Comparison of ENCODE assay signal across 15 cellular contexts in the genomic region with DNA sequence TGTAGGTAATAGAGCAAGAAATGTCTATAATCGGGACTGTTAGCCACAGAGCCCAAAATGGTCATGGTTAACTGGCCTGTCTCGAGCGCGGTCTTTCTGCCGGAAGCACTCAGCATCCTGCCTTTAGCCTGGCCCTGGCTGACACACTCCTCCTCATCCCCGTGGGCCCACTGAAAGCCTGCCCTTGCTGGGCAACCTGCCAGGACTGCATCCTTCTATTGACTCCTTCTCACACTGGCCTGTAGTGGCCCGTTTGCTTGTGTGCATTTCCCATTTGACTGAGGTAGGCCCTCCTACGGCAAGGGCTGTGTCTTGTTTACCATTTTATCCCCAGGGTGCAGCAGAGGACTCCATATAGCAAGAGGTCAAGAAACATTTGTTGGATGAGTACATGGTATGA.
DNase-seq lines count a peak whose midpoint lies in the region; ATAC-seq, FAIRE-seq and TF ChIP-seq lines count a peak whose summit lies in the region.
"Had no signal": no experiment of that assay in that cellular context is flagged by ENCODE, and none has a peak within 500 bp of the region (broad histone marks: within the 10 kb centered on the region; RNA-seq: fewer than 3 reads in every experiment).

No MANE protein-coding gene starts in this region.

- DNase-seq in DMS153 (lab: John Stamatoyannopoulos, UW) (peak; percentile 96), HTR-8/SVneo (ENCODE audit: insufficient read length, low spot score) (no peak), SHP77 (lab: John Stamatoyannopoulos, UW) (peak; percentile 52 to 71), glutamatergic neuron (peak; percentile 45), AG08395 (ENCODE audit: low spot score) (no peak)
- no peak for DNase-seq in activated T-helper 2 cell treated with anti-CD3 and anti-CD28 coated beads, Interferon-gamma antibody, Interleukin-2, Interleukin-4, amounts not matched to agents 10 μg/mL and 5 μg/mL and 100 μg/mL, durations not matched to agents 14 hours and 24 hours and 36 hours (ENCODE audit: low spot score)
- DNase-seq: activated gamma-delta T cell; Kasumi-1; kidney; NCI-H1930; nucleus accumbens; sigmoid colon; stimulated activated CD4-positive, alpha-beta T cell treated with anti-CD3 and anti-CD28 coated beads, Interleukin-4, amount 100 ng/mL, for 24 hours had no signal

- no peak overlapping the region for H3K4me3 Mint-ChIP-seq in glutamatergic neuron (ENCODE audit: unreplicated experiment)
- H3K4me3 Mint-ChIP-seq in activated T-helper 2 cell treated with anti-CD3 and anti-CD28 coated beads, Interferon-gamma antibody, Interleukin-2, Interleukin-4, amounts not matched to agents 10 μg/mL and 5 μg/mL and 100 μg/mL, durations not matched to agents 14 hours and 24 hours and 36 hours (ENCODE audit: low read depth), result no peak overlapping the region

- no peaks in the 10 kb centered on the region for H3K36me3 Mint-ChIP-seq in glutamatergic neuron (ENCODE audit: unreplicated experiment)
- no peaks in the 10 kb centered on the region for H3K36me3 Mint-ChIP-seq in activated T-helper 2 cell treated with anti-CD3 and anti-CD28 coated beads, Interferon-gamma antibody, Interleukin-2, Interleukin-4, amounts not matched to agents 10 μg/mL and 5 μg/mL and 100 μg/mL, durations not matched to agents 14 hours and 24 hours and 36 hours (ENCODE audit: low read depth)

- ATAC-seq in GM19455 (IDR thresholded peaks at IDR 0.05; ENCODE audit: unreplicated experiment), result no peak
- no peak for ATAC-seq in HG03457 (IDR thresholded peaks at IDR 0.05; ENCODE audit: unreplicated experiment)

- peaks cover 3% of the 10 kb centered on the region for H3K4me1 Mint-ChIP-seq in glutamatergic neuron (ENCODE audit: low read depth, unreplicated experiment)
- no peaks in the 10 kb centered on the region for H3K4me1 Mint-ChIP-seq in activated T-helper 2 cell treated with anti-CD3 and anti-CD28 coated beads, Interferon-gamma antibody, Interleukin-2, Interleukin-4, amounts not matched to agents 10 μg/mL and 5 μg/mL and 100 μg/mL, durations not matched to agents 14 hours and 24 hours and 36 hours (ENCODE audit: low read depth)

- H3K27me3 Mint-ChIP-seq in glutamatergic neuron (ENCODE audit: unreplicated experiment), result peaks cover 7% of the 10 kb centered on the region
- no peaks in the 10 kb centered on the region for H3K27me3 Mint-ChIP-seq in activated T-helper 2 cell treated with anti-CD3 and anti-CD28 coated beads, Interferon-gamma antibody, Interleukin-2, Interleukin-4, amounts not matched to agents 10 μg/mL and 5 μg/mL and 100 μg/mL, durations not matched to agents 14 hours and 24 hours and 36 hours (ENCODE audit: low read depth)

- no peak overlapping the region for H3K27ac Mint-ChIP-seq in glutamatergic neuron (ENCODE audit: unreplicated experiment)
- H3K27ac Mint-ChIP-seq in activated T-helper 2 cell treated with anti-CD3 and anti-CD28 coated beads, Interferon-gamma antibody, Interleukin-2, Interleukin-4, amounts not matched to agents 10 μg/mL and 5 μg/mL and 100 μg/mL, durations not matched to agents 14 hours and 24 hours and 36 hours, result no peak overlapping the region

- TF ChIP-seq CTCF in glutamatergic neuron (IDR thresholded peaks at IDR 0.05; ENCODE audit: partially characterized antibody, unreplicated experiment), result no peak

- FAIRE-seq in HTR-8/SVneo (lab: Jason Lieb, UNC), result peak; percentile 64
- FAIRE-seq: kidney had no signal

- no peaks in the 10 kb centered on the region for H3K9me3 Mint-ChIP-seq in glutamatergic neuron (ENCODE audit: unreplicated experiment)
- H3K9me3 Mint-ChIP-seq in activated T-helper 2 cell treated with anti-CD3 and anti-CD28 coated beads, Interferon-gamma antibody, Interleukin-2, Interleukin-4, amounts not matched to agents 10 μg/mL and 5 μg/mL and 100 μg/mL, durations not matched to agents 14 hours and 24 hours and 36 hours, result peaks cover 10% of the 10 kb centered on the region

- intact Hi-C loops in activated T-helper 2 cell treated with anti-CD3 and anti-CD28 coated beads, Interferon-gamma antibody, Interleukin-2, Interleukin-4, amounts not matched to agents 10 μg/mL and 5 μg/mL and 100 μg/mL, durations not matched to agents 14 hours and 24 hours and 36 hours (cut with micrococcal nuclease), result no loop called here

Comparison
In these comparisons a context has a peak if more than half of its experiments do, and no peak if none do; other contexts are left out.
1. DNase-seq: peak in DMS153 (single experiment), SHP77 (2 of 2) and glutamatergic neuron (single experiment); none in HTR-8/SVneo (single experiment), AG08395 (single experiment) and activated T-helper 2 cell treated with anti-CD3 and anti-CD28 coated beads, Interferon-gamma antibody, Interleukin-2, Interleukin-4, amounts not matched to agents 10 μg/mL and 5 μg/mL and 100 μg/mL, durations not matched to agents 14 hours and 24 hours and 36 hours (single experiment).